In genomic region chr3:184561329-184562145, GRCh38 we compare ENCODE assay signal across 8 cellular contexts. TPM values are rescaled to one million over a fixed set of nuclear protein-coding genes. Genes with fewer than 3 reads are reported as not detected.
A peak's percentile ranks its signal among the peaks of the same experiment; 100 is the strongest.
DNase-seq lines count a peak whose midpoint lies in the region; ATAC-seq and TF ChIP-seq lines count a peak whose summit lies in the region.

TSS of gene EPHB3 (plus strand) at chr3:184561785. CDS start at chr3:184562236, 451 bp downstream.

- H3K79me2 ChIP-seq in smooth muscle cell (ENCODE audit: low read depth): peaks cover 37% of the 10 kb centered on the region

- peak; percentile 99 for DNase-seq in AG09319 (ENCODE audit: extremely low read depth, low read depth)
- peak; percentile 100 for DNase-seq in NCI-H345 treated with DMSO at 0.1 percent for 48 hours (lab: John Stamatoyannopoulos, UW; ENCODE audit: unreplicated experiment)
- peak; percentile 62 for DNase-seq in activated CD4-positive, CD25-positive, alpha-beta regulatory T cell treated with anti-CD3 and anti-CD28 coated beads, Interleukin-2, amount 50 U/mL, for 16 hours (ENCODE audit: low read depth, low spot score)
- peak; percentile 79 to 86 for DNase-seq in central memory CD8-positive, alpha-beta T cell (ENCODE audit: low spot score in 2 of 2)
- DNase-seq in immature natural killer cell: peak; percentile 89 to 90 (median 89)
- peak; percentile 98 for DNase-seq in smooth muscle cell (lab: John Stamatoyannopoulos, UW; ENCODE audit: unreplicated experiment)

- peak within 1 kb of the TSS; percentile 54 for H3K4me3 Mint-ChIP-seq in central memory CD8-positive, alpha-beta T cell
- H3K4me3 Mint-ChIP-seq in immature natural killer cell: peak within 1 kb of the TSS; percentile 71 to 87 (median 83)

- peaks cover 35% of the 10 kb centered on the region for H3K4me1 ChIP-seq in smooth muscle cell (ENCODE audit: low read depth)

- 2% methylated on average over 33 of the region's 74 CpGs for WGBS in smooth muscle cell (ENCODE audit: low lambda C conversion rate)

- no peaks in the 10 kb centered on the region for H3K9me3 ChIP-seq in smooth muscle cell (replicated peaks; ENCODE audit: low read depth)

- peak within 1 kb of the TSS; percentile 76 for H2AFZ ChIP-seq in smooth muscle cell (ENCODE audit: low read depth)

- H3K4me1 Mint-ChIP-seq in central memory CD8-positive, alpha-beta T cell: peaks cover 13% of the 10 kb centered on the region
- H3K4me1 Mint-ChIP-seq in immature natural killer cell: peaks cover 11 to 15% of the 10 kb centered on the region in 2 donors

- TF ChIP-seq CTCF in AG09319 (IDR thresholded peaks at IDR 0.05; ENCODE audit: low read depth, low read length) (no peak; the same call in none of the 2 replicates), smooth muscle cell (IDR thresholded peaks at IDR 0.05; ENCODE audit: borderline replicate concordance, insufficient read depth, poor library complexity, severe bottlenecking) (peak; percentile 100)

- H3K36me3 ChIP-seq in smooth muscle cell (ENCODE audit: low read depth): no peaks in the 10 kb centered on the region

- ATAC-seq in GM19035 (IDR thresholded peaks at IDR 0.05; ENCODE audit: unreplicated experiment): peak; percentile 95
- peak; percentile 87 for ATAC-seq in HG03354 (IDR thresholded peaks at IDR 0.05; ENCODE audit: poor library complexity, severe bottlenecking, unreplicated experiment)
- peak; percentile 75 for ATAC-seq in central memory CD8-positive, alpha-beta T cell (replicated peaks; ENCODE audit: extremely low read depth, poor library complexity, severe bottlenecking)

- peaks cover 16% of the 10 kb centered on the region for H3F3A ChIP-seq in smooth muscle cell (ENCODE audit: low read depth)

- H3K36me3 Mint-ChIP-seq in central memory CD8-positive, alpha-beta T cell (ENCODE audit: insufficient read depth): no peaks in the 10 kb centered on the region
- no peaks in the 10 kb centered on the region for H3K36me3 Mint-ChIP-seq in immature natural killer cell

- no peaks in the 10 kb centered on the region for H3K9me3 Mint-ChIP-seq in central memory CD8-positive, alpha-beta T cell
- peaks cover 0 to 8% (median 0%) of the 10 kb centered on the region in 6 donors for H3K9me3 Mint-ChIP-seq in immature natural killer cell

- H3K9ac ChIP-seq in smooth muscle cell (ENCODE audit: low read depth): peak within 1 kb of the TSS; percentile 70

- no peak within 1 kb of the TSS for H3K27ac ChIP-seq in smooth muscle cell (ENCODE audit: low read depth)

- peak within 1 kb of the TSS; percentile 99 for H3K4me2 ChIP-seq in smooth muscle cell

- peaks cover 84% of the 10 kb centered on the region for H3K27me3 Mint-ChIP-seq in central memory CD8-positive, alpha-beta T cell
- peaks cover 20 to 29% (median 20%) of the 10 kb centered on the region in 3 donors for H3K27me3 Mint-ChIP-seq in immature natural killer cell (ENCODE audit: low read depth in 3 of 3)

- H3K27me3 ChIP-seq in smooth muscle cell (ENCODE audit: low read depth): peaks cover 22% of the 10 kb centered on the region

- H3K4me3 ChIP-seq in smooth muscle cell: peak within 1 kb of the TSS; percentile 90

- peaks cover 35% of the 10 kb centered on the region for H4K20me1 ChIP-seq in smooth muscle cell (ENCODE audit: low read depth)

- H3K27ac Mint-ChIP-seq in central memory CD8-positive, alpha-beta T cell (ENCODE audit: low read depth): peak within 1 kb of the TSS; percentile 85
- H3K27ac Mint-ChIP-seq in immature natural killer cell: peak within 1 kb of the TSS in 5 of 6 donors; percentile 32 to 89 (median 81)

RNA-seq across cellular contexts. Expression of gene EPHB3, which starts in this region (rescaled TPM):
- polyA plus RNA-seq in immature natural killer cell: 1 to 10 TPM in 1 of 3 donors, not detected in 2; 3.0 TPM
- total RNA-seq in smooth muscle cell: 9.9 and 11.1 TPM in 2 replicates
- polyA plus RNA-seq in smooth muscle cell: 23.1 and 31.6 TPM in 2 replicates
